In the genomic region with DNA sequence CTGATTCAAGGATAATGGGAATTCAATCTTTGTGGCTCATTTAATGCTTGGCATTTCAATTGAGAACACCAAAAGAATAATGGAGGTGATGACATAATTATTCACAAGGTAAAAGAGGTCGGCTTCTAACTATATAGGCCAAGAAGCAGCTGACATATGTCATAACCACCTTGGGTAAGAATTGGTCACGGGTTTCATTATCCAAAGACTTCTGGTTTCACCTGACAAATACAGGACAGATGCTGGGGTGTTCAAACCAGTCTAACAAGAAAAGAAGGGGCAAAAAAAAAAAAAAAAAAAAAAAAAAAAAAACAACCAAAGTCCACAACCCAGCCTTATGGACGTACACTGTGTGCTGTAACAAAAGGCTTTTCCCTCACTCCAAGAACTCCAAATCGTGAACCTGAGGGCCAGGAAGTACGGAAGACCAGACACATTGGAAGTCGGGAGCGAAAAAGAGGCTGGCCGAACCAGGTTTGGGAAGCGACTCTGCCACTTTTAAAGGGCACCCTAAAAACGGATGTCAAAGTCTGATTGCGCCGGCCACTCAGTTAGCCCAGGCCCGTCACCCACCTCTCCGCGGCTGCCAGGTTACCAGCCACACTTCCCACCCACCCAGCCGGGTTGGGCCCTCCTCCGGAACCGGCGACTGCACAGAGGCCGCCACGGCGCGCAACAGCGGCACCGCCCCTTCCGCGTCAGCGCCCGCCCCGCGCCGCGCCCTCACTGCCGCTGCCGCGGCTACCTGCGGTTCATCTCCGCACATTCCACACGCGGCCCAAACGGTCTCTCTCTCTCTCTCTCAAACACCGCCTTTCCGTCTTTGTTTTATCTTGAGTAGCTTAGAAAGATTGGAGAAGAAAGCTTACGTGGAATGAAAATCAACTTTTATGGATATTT, we compare ENCODE assay signal across 8 cellular contexts. TPM values are rescaled to one million over a fixed set of nuclear protein-coding genes. Genes with fewer than 3 reads are reported as not detected.
DNase-seq lines count a peak whose midpoint lies in the region; ATAC-seq, FAIRE-seq and TF ChIP-seq lines count a peak whose summit lies in the region.

A gene with protein sequence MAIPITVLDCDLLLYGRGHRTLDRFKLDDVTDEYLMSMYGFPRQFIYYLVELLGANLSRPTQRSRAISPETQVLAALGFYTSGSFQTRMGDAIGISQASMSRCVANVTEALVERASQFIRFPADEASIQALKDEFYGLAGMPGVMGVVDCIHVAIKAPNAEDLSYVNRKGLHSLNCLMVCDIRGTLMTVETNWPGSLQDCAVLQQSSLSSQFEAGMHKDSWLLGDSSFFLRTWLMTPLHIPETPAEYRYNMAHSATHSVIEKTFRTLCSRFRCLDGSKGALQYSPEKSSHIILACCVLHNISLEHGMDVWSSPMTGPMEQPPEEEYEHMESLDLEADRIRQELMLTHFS (minus strand): TSS at position 677 of the 900 bp plus-strand sequence. CDS start 990 bp downstream, outside the sequence.

- peaks cover 16% of the 10 kb centered on the region for H3K36me3 Mint-ChIP-seq in activated B cell treated with CpG ODN at 0.5 μM for 24 hours (ENCODE audit: low read depth)

- DNase-seq in AG04449 (ENCODE audit: low read depth, low spot score): peak; percentile 16
- DNase-seq in NCI-H2171 treated with DMSO at 0.1 percent for 48 hours (lab: John Stamatoyannopoulos, UW): peak; percentile 84
- peak; percentile 91 for DNase-seq in activated B cell treated with CpG ODN at 0.5 μM for 24 hours
- peak in 60 of 61 donors; percentile 28 to 93 (median 81) for DNase-seq in caudate nucleus (lab: John Stamatoyannopoulos, UW)
- peak; percentile 83 to 86 for DNase-seq in stimulated activated CD4-positive, alpha-beta T cell treated with anti-CD3 and anti-CD28 coated beads, Interleukin-12 subunit alpha, Interleukin-12 subunit beta, amount 100 ng/mL, for 24 hours (ENCODE audit: low read depth in 2 of 2)

- CTCF ChIA-PET in AG04449 (lab: Yijun Ruan, JAX): interaction anchor here (0.6 to 4.3 kb wide), 20 partner anchors 7 to 379 kb away, joined by 3 to 40 read pairs (median 6); a partner anchor contains a TSS
- CTCF ChIA-PET in activated B cell treated with CpG ODN at 0.5 μM for 24 hours (lab: Charles Lee): interaction anchor here (0.9 to 2.6 kb wide), 2 partner anchors 88 to 127 kb away, joined by 4 to 20 read pairs; no protein-coding TSS in a partner anchor

- no peaks in the 10 kb centered on the region for H3K9me3 Mint-ChIP-seq in activated B cell treated with CpG ODN at 0.5 μM for 24 hours

- FAIRE-seq in islet of Langerhans (lab: Jason Lieb, UNC): peak; percentile 21

- TF ChIP-seq CTCF in AG04449 (IDR thresholded peaks at IDR 0.05; ENCODE audit: insufficient read depth, low read length, missing control alignments): no peak
- TF ChIP-seq CTCF in activated B cell treated with CpG ODN at 0.5 μM for 24 hours (IDR thresholded peaks at IDR 0.05): no peak

- H3K27ac Mint-ChIP-seq in activated B cell treated with CpG ODN at 0.5 μM for 24 hours: peak within 1 kb of the TSS; percentile 100

- H3K27ac ChIP-seq in caudate nucleus (ENCODE audit: low read depth, low read length): peak within 1 kb of the TSS; percentile 97

- H3K4me3 ChIP-seq in AG04449 (ENCODE audit: low read depth, low read length): peak within 1 kb of the TSS; percentile 100

- POLR2A ChIA-PET in AG04449 (lab: Yijun Ruan, JAX) (interaction anchor here (1.0 kb wide), 1 partner anchor 33 kb away, joined by 3 read pairs; no protein-coding TSS in a partner anchor), activated B cell treated with CpG ODN at 0.5 μM for 24 hours (lab: Charles Lee) (interaction anchor here (0.6 to 2.1 kb wide), 10 partner anchors 8 to 762 kb away, joined by 3 to 18 read pairs (median 4); a partner anchor contains a TSS)

- intact Hi-C loops in activated B cell treated with CpG ODN at 0.5 μM for 24 hours (cut with micrococcal nuclease): loop anchor here (1.0 to 10.0 kb wide), 17 partner anchors 14 to 812 kb away; a partner anchor contains a TSS

- ATAC-seq in GM18870 (IDR thresholded peaks at IDR 0.05; ENCODE audit: unreplicated experiment) (peak; percentile 71), HG03108 (IDR thresholded peaks at IDR 0.05; ENCODE audit: unreplicated experiment) (peak; percentile 91), activated B cell treated with CpG ODN at 0.5 μM for 24 hours (ENCODE audit: low read depth) (peak; percentile 94)

- H3K27me3 Mint-ChIP-seq in activated B cell treated with CpG ODN at 0.5 μM for 24 hours: no peaks in the 10 kb centered on the region

- peak within 1 kb of the TSS; percentile 93 for H3K4me3 Mint-ChIP-seq in activated B cell treated with CpG ODN at 0.5 μM for 24 hours

- peaks cover 30% of the 10 kb centered on the region for H3K4me1 Mint-ChIP-seq in activated B cell treated with CpG ODN at 0.5 μM for 24 hours

RNA-seq across cellular contexts. Expression of the gene that starts here (rescaled TPM):
- total RNA-seq in activated B cell treated with CpG ODN at 0.5 μM for 24 hours: 5.4 and 6.5 TPM in 2 replicates

Comparison
In these comparisons a context has a peak if more than half of its experiments do, and no peak if none do; other contexts are left out.
1. Peak in every context shown above with its lines: DNase-seq, ATAC-seq, H3K4me3 ChIP-seq and H3K27ac ChIP-seq.
2. DNase-seq: peak in every context shown above with its lines; median percentile 91 in activated B cell treated with CpG ODN at 0.5 μM for 24 hours; 84 in stimulated activated CD4-positive, alpha-beta T cell treated with anti-CD3 and anti-CD28 coated beads, Interleukin-12 subunit alpha, Interleukin-12 subunit beta, amount 100 ng/mL, for 24 hours; 84 in NCI-H2171 treated with DMSO at 0.1 percent for 48 hours; 81 in caudate nucleus; 16 in AG04449.